ENCODE assay signal across 25 cellular contexts in genomic region chr16:69111831-69112230, GRCh38. TPM values are rescaled to one million over a fixed set of nuclear protein-coding genes. Genes with fewer than 3 reads are reported as not detected.
DNase-seq lines count a peak whose midpoint lies in the region; ATAC-seq, FAIRE-seq and TF ChIP-seq lines count a peak whose summit lies in the region.
"Had no signal": no experiment of that assay in that cellular context is flagged by ENCODE, and none has a peak within 500 bp of the region (broad histone marks: within the 10 kb centered on the region; RNA-seq: fewer than 3 reads in every experiment).

No MANE protein-coding gene starts in this region.

- H3K4me2 ChIP-seq in keratinocyte (ENCODE audit: control insufficient read depth, extremely low read depth, insufficient read depth, low read depth, low read length) = no peak overlapping the region

- H3K36me3 Mint-ChIP-seq in MCF 10A (ENCODE audit: insufficient read depth, unreplicated experiment) = peaks cover 11% of the 10 kb centered on the region
- H3K36me3 Mint-ChIP-seq in activated CD8-positive, alpha-beta T cell treated with anti-CD3 and anti-CD28 coated beads, Interleukin-2, amount 10 ng/mL, durations not matched to agents 7 days and 5 days (ENCODE audit: low read depth) = peaks cover 3% of the 10 kb centered on the region

- peak overlapping the region; percentile 10 for H3K9ac ChIP-seq in keratinocyte (ENCODE audit: control insufficient read depth, extremely low read depth, insufficient read depth, low read length)

- no peak for FAIRE-seq in keratinocyte (lab: Jason Lieb, UNC)
- FAIRE-seq: GM12891, H1 had no signal

- H3K27ac ChIP-seq in breast epithelium = peak overlapping the region; percentile 41 to 54
- H3K27ac ChIP-seq in keratinocyte (ENCODE audit: control insufficient read depth, insufficient read depth, low read length) = no peak overlapping the region
- H3K27ac ChIP-seq in thyroid gland = peak overlapping the region in 2 of 3 donors; percentile 43 to 52
- H3K27ac ChIP-seq: BLaER1 treated with 17β-estradiol and CSF1 and Interleukin-3, amounts not matched to agents 10 nM and 100 nM; Peyer's patch had no signal

- H3K4me1 ChIP-seq in breast epithelium (peaks cover 9 to 11% of the 10 kb centered on the region in 2 donors), keratinocyte (ENCODE audit: control insufficient read depth, extremely low read depth, insufficient read depth, low read length) (peaks cover 23% of the 10 kb centered on the region), thyroid gland (peaks cover 34 to 48% of the 10 kb centered on the region in 2 donors)

- no peak overlapping the region for H3K4me3 Mint-ChIP-seq in MCF 10A (ENCODE audit: unreplicated experiment)
- no peak overlapping the region for H3K4me3 Mint-ChIP-seq in activated CD8-positive, alpha-beta T cell treated with anti-CD3 and anti-CD28 coated beads, Interleukin-2, amount 10 ng/mL, durations not matched to agents 7 days and 5 days
- H3K4me3 Mint-ChIP-seq: CD4-positive, alpha-beta memory T cell had no signal

- peaks cover 3% of the 10 kb centered on the region for H3K9me1 ChIP-seq in keratinocyte (ENCODE audit: control insufficient read depth, extremely low read depth, insufficient read depth, low read length)

- no peaks in the 10 kb centered on the region for H3K9me3 ChIP-seq in breast epithelium
- H3K9me3 ChIP-seq in keratinocyte (ENCODE audit: control insufficient read depth, low read depth, low read length) = no peaks in the 10 kb centered on the region
- no peaks in the 10 kb centered on the region for H3K9me3 ChIP-seq in thyroid gland
- H3K9me3 ChIP-seq: BLaER1 treated with 17β-estradiol and CSF1 and Interleukin-3, amounts not matched to agents 10 nM and 100 nM; Caco-2; Peyer's patch had no signal

- H3K4me3 ChIP-seq in breast epithelium (no peak overlapping the region), keratinocyte (ENCODE audit: control insufficient read depth in 2 of 3, extremely low read depth in 1 of 3, insufficient read depth in 2 of 3, low read depth in 1 of 3, low read length in 3 of 3) (no peak overlapping the region), thyroid gland (replicated peaks in 1 of 3) (no peak overlapping the region)
- H3K4me3 ChIP-seq: BLaER1 treated with 17β-estradiol and CSF1 and Interleukin-3, amounts not matched to agents 10 nM and 100 nM; Peyer's patch had no signal

- no peaks in the 10 kb centered on the region for H3K4me1 Mint-ChIP-seq in MCF 10A (ENCODE audit: insufficient read depth, unreplicated experiment)
- H3K4me1 Mint-ChIP-seq in activated CD8-positive, alpha-beta T cell treated with anti-CD3 and anti-CD28 coated beads, Interleukin-2, amount 10 ng/mL, durations not matched to agents 7 days and 5 days (ENCODE audit: low read depth) = peaks cover 9% of the 10 kb centered on the region

- TF ChIP-seq CTCF in breast epithelium (IDR thresholded peaks at IDR 0.05) = no peak
- TF ChIP-seq CTCF in MCF 10A (IDR thresholded peaks at IDR 0.05; ENCODE audit: unreplicated experiment) = no peak
- no peak for TF ChIP-seq CTCF in keratinocyte (optimal IDR thresholded peaks at IDR 0.05 in 1 of 3, IDR thresholded peaks at IDR 0.05 in 1 of 3, conservative IDR thresholded peaks at IDR 0.05 in 1 of 3; ENCODE audit: extremely low read depth in 1 of 3, insufficient read depth in 2 of 3, low read length in 3 of 3)
- TF ChIP-seq CTCF in thyroid gland (IDR thresholded peaks at IDR 0.05) = no peak

- no TSS peak for BruUV-seq in MCF 10A (replicated peaks; lab: Mats Ljungman, UMichigan)

- WGBS in thyroid gland, 2 donors = 56 to 74% methylated on average over 5 of the region's 5 CpGs

- intact Hi-C loops in breast epithelium (cut with DNase I; ENCODE audit: low total_unique reads) (no loop called here), MCF 10A (cut with micrococcal nuclease) (no loop called here), thyroid gland (cut with DNase I) (no loop called here)

- H3K27ac Mint-ChIP-seq in MCF 10A (ENCODE audit: low read depth, unreplicated experiment) = no peak overlapping the region
- H3K27ac Mint-ChIP-seq in activated CD8-positive, alpha-beta T cell treated with anti-CD3 and anti-CD28 coated beads, Interleukin-2, amount 10 ng/mL, durations not matched to agents 7 days and 5 days = no peak overlapping the region

- H3K9me3 Mint-ChIP-seq in MCF 10A (ENCODE audit: unreplicated experiment) = no peaks in the 10 kb centered on the region
- H3K9me3 Mint-ChIP-seq in activated CD8-positive, alpha-beta T cell treated with anti-CD3 and anti-CD28 coated beads, Interleukin-2, amount 10 ng/mL, durations not matched to agents 7 days and 5 days (ENCODE audit: insufficient read depth) = no peaks in the 10 kb centered on the region
- H3K9me3 Mint-ChIP-seq: CD4-positive, alpha-beta memory T cell had no signal

- no peaks in the 10 kb centered on the region for H3K27me3 Mint-ChIP-seq in MCF 10A (ENCODE audit: insufficient read depth, unreplicated experiment)
- peaks cover 13% of the 10 kb centered on the region for H3K27me3 Mint-ChIP-seq in activated CD8-positive, alpha-beta T cell treated with anti-CD3 and anti-CD28 coated beads, Interleukin-2, amount 10 ng/mL, durations not matched to agents 7 days and 5 days (ENCODE audit: low read depth)

- H3K79me2 ChIP-seq in keratinocyte (ENCODE audit: control insufficient read depth, insufficient read depth, low read length) = peaks cover 72% of the 10 kb centered on the region

- H3K36me3 ChIP-seq in breast epithelium = no peaks in the 10 kb centered on the region
- peaks cover 63 to 65% of the 10 kb centered on the region in 2 experiments for H3K36me3 ChIP-seq in keratinocyte (ENCODE audit: control insufficient read depth in 2 of 2, extremely low read depth in 1 of 2, insufficient read depth in 2 of 2, low read length in 2 of 2)
- peaks cover 18 to 25% of the 10 kb centered on the region in 2 donors for H3K36me3 ChIP-seq in thyroid gland

- POLR2A ChIA-PET in MCF 10A (lab: Yijun Ruan, JAX) = no interaction called here
- POLR2A ChIA-PET in activated CD8-positive, alpha-beta T cell treated with anti-CD3 and anti-CD28 coated beads, Interleukin-2, amount 10 ng/mL, durations not matched to agents 7 days and 5 days (lab: Charles Lee) = no interaction called here

- H4K20me1 ChIP-seq in keratinocyte (ENCODE audit: control insufficient read depth, extremely low read depth, insufficient read depth, low read length) = peaks cover 46% of the 10 kb centered on the region

- H2AFZ ChIP-seq in keratinocyte (ENCODE audit: control insufficient read depth, low read length) = no peak overlapping the region

- CTCF ChIA-PET in MCF 10A (lab: Yijun Ruan, JAX) = interaction anchor here (0.6 to 5.0 kb wide), 5 partner anchors 11 to 209 kb away, joined by 3 to 63 read pairs (median 3); no protein-coding TSS in a partner anchor
- CTCF ChIA-PET in activated CD8-positive, alpha-beta T cell treated with anti-CD3 and anti-CD28 coated beads, Interleukin-2, amount 10 ng/mL, durations not matched to agents 7 days and 5 days (lab: Charles Lee) = interaction anchor here (0.8 to 4.5 kb wide), 4 partner anchors 9 to 61 kb away, joined by 3 to 49 read pairs (median 4); no protein-coding TSS in a partner anchor

- no peak for DNase-seq in breast epithelium (ENCODE audit: low spot score in 2 of 2)
- no peak for DNase-seq in MCF 10A (ENCODE audit: unreplicated experiment)
- DNase-seq in cerebellar cortex (ENCODE audit: low spot score) = peak; percentile 28
- no peak for DNase-seq in keratinocyte (ENCODE audit: low read depth, low spot score)
- DNase-seq in thyroid gland = peak; percentile 49 to 63
- no peak for DNase-seq in glomerular visceral epithelial cell (ENCODE audit: extremely low spot score)
- DNase-seq in activated CD8-positive, alpha-beta T cell treated with anti-CD3 and anti-CD28 coated beads, Interleukin-2, amount 10 ng/mL, durations not matched to agents 7 days and 5 days = no peak
- DNase-seq: 8988T; Caco-2; CD4-positive, alpha-beta memory T cell; DMS 273 treated with DMSO at 0.1 percent for 48 hours; DMS79 treated with DMSO at 0.1 percent for 48 hours; MM.1S; NCI-H1048; NCI-H1417 treated with DMSO at 0.1 percent for 48 hours; NCI-H187; NCI-H2227 treated with DMSO at 0.1 percent for 48 hours; NCI-H510A; NCI-H748 treated with DMSO at 0.1 percent for 48 hours; Peyer's patch; Right ventricle myocardium superior had no signal

- H3K27me3 ChIP-seq in breast epithelium (no peaks in the 10 kb centered on the region), keratinocyte (ENCODE audit: control insufficient read depth, extremely low read depth, insufficient read depth, low read length) (no peaks in the 10 kb centered on the region), thyroid gland (no peaks in the 10 kb centered on the region)
- H3K27me3 ChIP-seq: Peyer's patch had no signal

- dilution Hi-C loops in keratinocyte (cut with MboI; ENCODE audit: extremely low pct_ligation_motif_present, low sequenced_read_pairs) = no loop called here

- no peak for ATAC-seq in GM18861 (IDR thresholded peaks at IDR 0.05; ENCODE audit: unreplicated experiment)
- ATAC-seq in activated CD8-positive, alpha-beta T cell treated with anti-CD3 and anti-CD28 coated beads, Interleukin-2, amount 10 ng/mL, durations not matched to agents 7 days and 5 days = no peak

- TF ChIP-seq POLR2A in breast epithelium (IDR thresholded peaks at IDR 0.05) (no peak), thyroid gland (IDR thresholded peaks at IDR 0.05) (no peak)

RNA-seq across cellular contexts. Expression of gene HAS3, which starts 6.4 kb away (rescaled TPM):
- 10 to 100 TPM in 1 of 3 donors, 1 to 10 TPM in 1, under 1 TPM in 1; 0.96 to 10.5 (median 2.5) TPM for total RNA-seq in breast epithelium
- total RNA-seq in MCF 10A (2022) = 0.72 and 2.8 TPM in 2 replicates
- 132 to 278 TPM (median 143 TPM) in 3 replicates for polyA plus RNA-seq in keratinocyte
- 39.0 TPM for polyA plus RNA-seq in keratinocyte (2011; ENCODE audit: low read depth)
- polyA plus RNA-seq in keratinocyte (2011; cell fraction: cytosol; rRNA removed) = 76.7 and 81.1 TPM in 2 replicates
- 341 and 434 TPM in 2 replicates for polyA plus RNA-seq in keratinocyte (2011; cell fraction: nucleus; rRNA removed)
- 69.7 and 135 TPM in 2 replicates for polyA plus RNA-seq in keratinocyte (2012; ENCODE audit: low replicate concordance)
- polyA minus RNA-seq in keratinocyte = 225 to 420 TPM (median 232 TPM) in 3 replicates
- polyA minus RNA-seq in keratinocyte (2011; cell fraction: cytosol; rRNA and poly(A)+ RNA removed) = 323 TPM
- 451 and 616 TPM in 2 replicates for polyA minus RNA-seq in keratinocyte (2011; cell fraction: nucleus; rRNA and poly(A)+ RNA removed)
- total RNA-seq in thyroid gland = 1 to 10 TPM; 3.5 to 9.1 (median 7.5) TPM
- total RNA-seq in activated CD8-positive, alpha-beta T cell treated with anti-CD3 and anti-CD28 coated beads, Interleukin-2, amount 10 ng/mL, durations not matched to agents 7 days and 5 days = under 1 TPM; 0.44 to 0.47 TPM

RNA-seq across cellular contexts. Expression of gene CHTF8, which starts 20.6 kb away (rescaled TPM):
- total RNA-seq in breast epithelium (10 to 100 TPM; 54.1 to 85.8 (median 71.2) TPM), MCF 10A (2022) (107 and 113 TPM in 2 replicates), thyroid gland (100 to 1,000 TPM in 3 of 4 donors, 10 to 100 TPM in 1; 95.8 to 124 (median 104) TPM)
- 96.0 to 120 TPM (median 118 TPM) in 3 replicates for polyA plus RNA-seq in keratinocyte
- 29.3 TPM for polyA plus RNA-seq in keratinocyte (2011; ENCODE audit: low read depth)
- polyA plus RNA-seq in keratinocyte (2011; cell fraction: cytosol; rRNA removed) = 108 and 111 TPM in 2 replicates
- polyA plus RNA-seq in keratinocyte (2011; cell fraction: nucleus; rRNA removed) = 68.5 and 93.5 TPM in 2 replicates
- 67.7 and 113 TPM in 2 replicates for polyA plus RNA-seq in keratinocyte (2012; ENCODE audit: low replicate concordance)
- 145 to 246 TPM (median 171 TPM) in 3 replicates for polyA minus RNA-seq in keratinocyte
- 132 TPM for polyA minus RNA-seq in keratinocyte (2011; cell fraction: cytosol; rRNA and poly(A)+ RNA removed)
- 50.0 and 62.5 TPM in 2 replicates for polyA minus RNA-seq in keratinocyte (2011; cell fraction: nucleus; rRNA and poly(A)+ RNA removed)
- 100 to 1,000 TPM; 132 to 143 TPM for total RNA-seq in activated CD8-positive, alpha-beta T cell treated with anti-CD3 and anti-CD28 coated beads, Interleukin-2, amount 10 ng/mL, durations not matched to agents 7 days and 5 days

RNA-seq across cellular contexts. Expression of gene UTP4, which starts 20.6 kb away (rescaled TPM):
- total RNA-seq in breast epithelium = 10 to 100 TPM; 24.6 to 34.1 (median 33.9) TPM
- total RNA-seq in MCF 10A (2022) = 77.1 and 97.1 TPM in 2 replicates
- polyA plus RNA-seq in keratinocyte = 87.7 to 107 TPM (median 106 TPM) in 3 replicates
- 43.0 TPM for polyA plus RNA-seq in keratinocyte (2011; ENCODE audit: low read depth)
- polyA plus RNA-seq in keratinocyte (2011; cell fraction: cytosol; rRNA removed) = 65.9 and 94.9 TPM in 2 replicates
- 66.5 and 72.3 TPM in 2 replicates for polyA plus RNA-seq in keratinocyte (2011; cell fraction: nucleus; rRNA removed)
- 34.6 and 63.3 TPM in 2 replicates for polyA plus RNA-seq in keratinocyte (2012; ENCODE audit: low replicate concordance)
- polyA minus RNA-seq in keratinocyte = 111 to 126 TPM (median 114 TPM) in 3 replicates
- 55.1 TPM for polyA minus RNA-seq in keratinocyte (2011; cell fraction: cytosol; rRNA and poly(A)+ RNA removed)
- 30.9 and 46.2 TPM in 2 replicates for polyA minus RNA-seq in keratinocyte (2011; cell fraction: nucleus; rRNA and poly(A)+ RNA removed)
- total RNA-seq in thyroid gland = 10 to 100 TPM; 22.4 to 33.1 (median 24.1) TPM
- 10 to 100 TPM; 56.3 to 59.7 TPM for total RNA-seq in activated CD8-positive, alpha-beta T cell treated with anti-CD3 and anti-CD28 coated beads, Interleukin-2, amount 10 ng/mL, durations not matched to agents 7 days and 5 days

Comparison
In these comparisons a context has a peak if more than half of its experiments do, and no peak if none do; other contexts are left out.
1. DNase-seq: peak in cerebellar cortex (single experiment) and thyroid gland (2 of 2); none in breast epithelium (0 of 2), MCF 10A (single experiment), keratinocyte (single experiment), glomerular visceral epithelial cell (single experiment) and activated CD8-positive, alpha-beta T cell treated with anti-CD3 and anti-CD28 coated beads, Interleukin-2, amount 10 ng/mL, durations not matched to agents 7 days and 5 days (single experiment).